9 cellular contexts compared by ENCODE assay signal in genomic region chr19:7636691-7637373, GRCh38. TPM values are rescaled to one million over a fixed set of nuclear protein-coding genes. Genes with fewer than 3 reads are reported as not detected.
A peak's percentile ranks its signal among the peaks of the same experiment; 100 is the strongest.
DNase-seq lines count a peak whose midpoint lies in the region; ATAC-seq and TF ChIP-seq lines count a peak whose summit lies in the region.
"Had no signal": no experiment of that assay in that cellular context is flagged by ENCODE, and none has a peak within 500 bp of the region (broad histone marks: within the 10 kb centered on the region; RNA-seq: fewer than 3 reads in every experiment).

STXBP2 (plus strand) TSS chr19:7637110; CDS start chr19:7637150, 40 bp downstream.

- peak within 1 kb of the TSS; percentile 89 for H3K27ac Mint-ChIP-seq in activated CD4-positive, alpha-beta T cell treated with anti-CD3 and anti-CD28 coated beads, Interleukin-2, amount 10 ng/mL, durations not matched to agents 24 days and 14 days

- H3K27me3 Mint-ChIP-seq in activated CD4-positive, alpha-beta T cell treated with anti-CD3 and anti-CD28 coated beads, Interleukin-2, amount 10 ng/mL, durations not matched to agents 24 days and 14 days, result no peaks in the 10 kb centered on the region

- peak within 1 kb of the TSS in 1 of 2 donors; percentile 86 for H3K27ac ChIP-seq in lung (ENCODE audit: low read depth in 1 of 2, low read length in 1 of 2)
- H3K27ac ChIP-seq: gastrocnemius medialis had no signal

- peaks cover 18% of the 10 kb centered on the region for H3K36me3 Mint-ChIP-seq in activated CD4-positive, alpha-beta T cell treated with anti-CD3 and anti-CD28 coated beads, Interleukin-2, amount 10 ng/mL, durations not matched to agents 24 days and 14 days (ENCODE audit: low read depth)

- peaks cover 0 to 12% of the 10 kb centered on the region in 2 donors for H3K36me3 ChIP-seq in lung (ENCODE audit: control insufficient read depth in 2 of 2, insufficient read depth in 2 of 2, low read length in 2 of 2)
- H3K36me3 ChIP-seq: gastrocnemius medialis had no signal

- H3K4me3 ChIP-seq in lung, result peak within 1 kb of the TSS; percentile 51

- intact Hi-C loops in activated CD4-positive, alpha-beta T cell treated with anti-CD3 and anti-CD28 coated beads, Interleukin-2, amount 10 ng/mL, durations not matched to agents 24 days and 14 days (cut with micrococcal nuclease), result no loop called here

- H3K9me3 ChIP-seq in lung (ENCODE audit: control insufficient read depth in 2 of 2, insufficient read depth in 1 of 2, low read length in 1 of 2), result peaks cover 0 to 2% of the 10 kb centered on the region in 2 donors
- H3K9me3 ChIP-seq: gastrocnemius medialis had no signal

- DNase-seq in GF-D8 (lab: John Stamatoyannopoulos, UW) (peak; percentile 14), NCI-H2171 (lab: John Stamatoyannopoulos, UW) (peak; percentile 82), dermis blood vessel endothelial cell (peak; percentile 59), lung (ENCODE audit: low spot score) (peak; percentile 87)
- peak; percentile 96 for DNase-seq in activated CD4-positive, alpha-beta T cell treated with anti-CD3 and anti-CD28 coated beads, Interleukin-2, amount 10 ng/mL, durations not matched to agents 24 days and 14 days
- DNase-seq in stimulated activated CD8-positive, alpha-beta memory T cell treated with anti-CD3 and anti-CD28 coated beads, Interleukin-2, amount 100 ng/mL, for 1 hour (ENCODE audit: low read depth in 2 of 2), result peak; percentile 85 to 91

- ATAC-seq in HG02798 (IDR thresholded peaks at IDR 0.05; ENCODE audit: poor library complexity, unreplicated experiment) (peak; percentile 79), lung (ENCODE audit: insufficient read depth, low FRiP score) (peak; percentile 93), GM18870 (IDR thresholded peaks at IDR 0.05; ENCODE audit: unreplicated experiment) (no peak)
- ATAC-seq: gastrocnemius medialis had no signal

- H3K9me3 Mint-ChIP-seq in activated CD4-positive, alpha-beta T cell treated with anti-CD3 and anti-CD28 coated beads, Interleukin-2, amount 10 ng/mL, durations not matched to agents 24 days and 14 days, result no peaks in the 10 kb centered on the region

- H3K4me3 Mint-ChIP-seq in activated CD4-positive, alpha-beta T cell treated with anti-CD3 and anti-CD28 coated beads, Interleukin-2, amount 10 ng/mL, durations not matched to agents 24 days and 14 days, result peak within 1 kb of the TSS; percentile 86

- peaks cover 0 to 12% of the 10 kb centered on the region in 2 donors for H3K4me1 ChIP-seq in lung (ENCODE audit: control insufficient read depth in 2 of 2, insufficient read depth in 2 of 2, low read length in 2 of 2)

- 4 to 7% methylated on average over 43 to 61 of the region's 61 CpGs for WGBS in lung, 2 donors

- no peaks in the 10 kb centered on the region for H3K27me3 ChIP-seq in lung (ENCODE audit: control insufficient read depth, insufficient read depth)

- TF ChIP-seq CTCF in lung (IDR thresholded peaks at IDR 0.05; ENCODE audit: control extremely low read depth, extremely low read depth), result no peak

- peaks cover 25% of the 10 kb centered on the region for H3K4me1 Mint-ChIP-seq in activated CD4-positive, alpha-beta T cell treated with anti-CD3 and anti-CD28 coated beads, Interleukin-2, amount 10 ng/mL, durations not matched to agents 24 days and 14 days

RNA-seq across cellular contexts. Expression of gene STXBP2, which starts in this region (rescaled TPM):
- total RNA-seq in activated CD4-positive, alpha-beta T cell treated with anti-CD3 and anti-CD28 coated beads, Interleukin-2, amount 10 ng/mL, durations not matched to agents 24 days and 14 days, result 83.4 and 84.3 TPM in 2 replicates
- 30.8 and 67.1 TPM in 2 replicates for total RNA-seq in dermis blood vessel endothelial cell
- total RNA-seq in lung, result 100 to 1,000 TPM in 1 of 2 donors, 10 to 100 TPM in 1; 80.3 to 248 TPM
- 100 to 1,000 TPM; 142 to 455 TPM for polyA plus RNA-seq in lung

Comparison
In these comparisons a context has a peak if more than half of its experiments do, and no peak if none do; other contexts are left out.
1. DNase-seq: peak in every context shown above with its lines; median percentile 96 in activated CD4-positive, alpha-beta T cell treated with anti-CD3 and anti-CD28 coated beads, Interleukin-2, amount 10 ng/mL, durations not matched to agents 24 days and 14 days; 88 in stimulated activated CD8-positive, alpha-beta memory T cell treated with anti-CD3 and anti-CD28 coated beads, Interleukin-2, amount 100 ng/mL, for 1 hour; 87 in lung; 82 in NCI-H2171; 59 in dermis blood vessel endothelial cell; 14 in GF-D8.